ENCODE assay signal across 10 cellular contexts in the genomic region with DNA sequence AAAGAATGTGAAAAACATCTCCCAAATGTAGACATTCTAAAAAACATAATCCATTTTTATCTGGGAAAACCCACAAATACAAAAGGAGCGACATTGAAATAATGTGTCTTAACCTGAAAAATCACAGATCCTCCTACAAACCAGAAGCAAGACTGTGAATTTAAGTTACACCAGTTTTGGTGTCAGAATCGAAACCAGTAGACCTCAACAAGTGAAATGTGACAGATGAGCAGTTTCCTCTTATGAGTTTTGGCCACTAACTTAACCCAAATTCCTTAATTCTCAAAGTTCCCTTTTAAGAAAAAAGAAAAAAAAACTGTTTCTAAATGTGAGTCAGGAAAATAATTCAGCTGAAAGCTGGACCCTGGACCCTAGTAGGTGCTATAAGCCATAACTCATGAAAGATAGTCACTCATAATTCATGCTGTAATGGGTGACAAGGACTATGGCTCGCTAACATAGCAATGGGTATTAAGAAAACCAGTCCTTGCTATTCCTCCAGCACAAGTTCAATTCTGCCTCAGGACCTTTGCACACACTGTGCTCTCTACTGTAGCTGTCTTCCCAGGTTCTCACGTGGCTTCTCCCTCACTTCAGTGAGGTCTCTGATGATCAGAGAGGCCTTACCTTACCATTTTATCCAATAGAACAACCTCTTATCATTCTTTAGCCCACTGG. TPM values are rescaled to one million over a fixed set of nuclear protein-coding genes. Genes with fewer than 3 reads are reported as not detected.
DNase-seq lines count a peak whose midpoint lies in the region; ATAC-seq and TF ChIP-seq lines count a peak whose summit lies in the region.
"Had no signal": no experiment of that assay in that cellular context is flagged by ENCODE, and none has a peak within 500 bp of the region (broad histone marks: within the 10 kb centered on the region; RNA-seq: fewer than 3 reads in every experiment).

No MANE protein-coding gene starts in this region.

- H3K36me3 ChIP-seq in BLaER1 (no peaks in the 10 kb centered on the region), Karpas-422 (ENCODE audit: insufficient read depth, low read length) (no peaks in the 10 kb centered on the region), ascending aorta (no peaks in the 10 kb centered on the region), neural progenitor cell (no peaks in the 10 kb centered on the region)
- H3K36me3 ChIP-seq: uterus had no signal

- no peak for TF ChIP-seq CTCF in ascending aorta (IDR thresholded peaks at IDR 0.05)
- no peak for TF ChIP-seq CTCF in neural progenitor cell (IDR thresholded peaks at IDR 0.05)
- TF ChIP-seq CTCF in GM10248 (IDR thresholded peaks at IDR 0.05; ENCODE audit: control extremely low read depth, extremely low read depth, low read depth, missing control alignments): no peak

- no peaks in the 10 kb centered on the region for H3F3A ChIP-seq in neural progenitor cell (ENCODE audit: low read depth)

- DNase-seq in Karpas-422: peak; percentile 24
- DNase-seq in ascending aorta (ENCODE audit: low spot score in 2 of 2): no peak
- DNase-seq in neural progenitor cell (ENCODE audit: low spot score): no peak
- DNase-seq in A172 (ENCODE audit: low spot score): no peak
- no peak for DNase-seq in GM10248 (ENCODE audit: extremely low spot score)
- DNase-seq: NCI-H1694 treated with DMSO at 0.1 percent for 48 hours, uterus had no signal

- intact Hi-C loops in ascending aorta (cut with DNase I): no loop called here

- H3K4me3 Mint-ChIP-seq in neural progenitor cell: no peak overlapping the region

- H3K9me3 Mint-ChIP-seq in neural progenitor cell: no peaks in the 10 kb centered on the region

- H2AFZ ChIP-seq in Karpas-422 (ENCODE audit: low read length): no peak overlapping the region
- no peak overlapping the region for H2AFZ ChIP-seq in neural progenitor cell (replicated peaks)

- no peak overlapping the region for H3K27ac ChIP-seq in BLaER1
- H3K27ac ChIP-seq in Karpas-422 (ENCODE audit: low read length): no peak overlapping the region
- no peak overlapping the region for H3K27ac ChIP-seq in ascending aorta
- H3K27ac ChIP-seq in neural progenitor cell: no peak overlapping the region
- H3K27ac ChIP-seq: uterus had no signal

- H3K9ac ChIP-seq in BLaER1: no peak overlapping the region
- H3K9ac ChIP-seq in Karpas-422 (ENCODE audit: low read length): no peak overlapping the region
- H3K9ac ChIP-seq in neural progenitor cell: no peak overlapping the region

- peaks cover 4% of the 10 kb centered on the region for H3K4me1 Mint-ChIP-seq in neural progenitor cell

- H3K4me3 ChIP-seq in BLaER1 (no peak overlapping the region), Karpas-422 (ENCODE audit: low read length) (no peak overlapping the region), ascending aorta (no peak overlapping the region), neural progenitor cell (no peak overlapping the region)
- H3K4me3 ChIP-seq: uterus had no signal

- no peaks in the 10 kb centered on the region for H4K20me1 ChIP-seq in BLaER1
- H4K20me1 ChIP-seq in Karpas-422 (ENCODE audit: insufficient read depth, low read depth, low read length): no peaks in the 10 kb centered on the region
- H4K20me1 ChIP-seq in neural progenitor cell (ENCODE audit: low read depth): no peaks in the 10 kb centered on the region

- no peak overlapping the region for H3K27ac Mint-ChIP-seq in neural progenitor cell

- CTCF ChIA-PET in GM10248 (lab: Yijun Ruan, JAX): interaction anchor here (1.1 to 2.0 kb wide), 2 partner anchors 9 to 13 kb away, joined by 3 to 4 read pairs; no protein-coding TSS in a partner anchor

- no peaks in the 10 kb centered on the region for H3K79me2 ChIP-seq in Karpas-422 (ENCODE audit: low read length)
- no peaks in the 10 kb centered on the region for H3K79me2 ChIP-seq in neural progenitor cell (ENCODE audit: low read depth)

- H3K36me3 Mint-ChIP-seq in neural progenitor cell: no peaks in the 10 kb centered on the region

- no peaks in the 10 kb centered on the region for H3K27me3 Mint-ChIP-seq in neural progenitor cell (ENCODE audit: insufficient read depth, low read depth)

- H3K9me3 ChIP-seq in BLaER1 (no peaks in the 10 kb centered on the region), Karpas-422 (ENCODE audit: low read length) (no peaks in the 10 kb centered on the region), ascending aorta (no peaks in the 10 kb centered on the region), neural progenitor cell (ENCODE audit: low read depth) (no peaks in the 10 kb centered on the region)
- H3K9me3 ChIP-seq: uterus had no signal

- H3K27me3 ChIP-seq in BLaER1: no peaks in the 10 kb centered on the region
- no peaks in the 10 kb centered on the region for H3K27me3 ChIP-seq in Karpas-422 (ENCODE audit: low read length)
- no peaks in the 10 kb centered on the region for H3K27me3 ChIP-seq in ascending aorta
- no peaks in the 10 kb centered on the region for H3K27me3 ChIP-seq in neural progenitor cell
- H3K27me3 ChIP-seq: uterus had no signal

- H3K4me2 ChIP-seq in BLaER1 (peak overlapping the region; percentile 56), Karpas-422 (ENCODE audit: low read depth, low read length, poor library complexity, severe bottlenecking) (no peak overlapping the region), neural progenitor cell (no peak overlapping the region)

- peaks cover 27% of the 10 kb centered on the region for H3K4me1 ChIP-seq in BLaER1
- peaks cover 7% of the 10 kb centered on the region; the same call in 1 of the 2 replicates for H3K4me1 ChIP-seq in Karpas-422 (ENCODE audit: low read length)
- peaks cover 0 to 10% of the 10 kb centered on the region in 2 donors for H3K4me1 ChIP-seq in ascending aorta
- H3K4me1 ChIP-seq in neural progenitor cell: no peaks in the 10 kb centered on the region

- ATAC-seq in GM19328 (IDR thresholded peaks at IDR 0.05; ENCODE audit: unreplicated experiment) (peak; percentile 78), HG02763 (IDR thresholded peaks at IDR 0.05; ENCODE audit: unreplicated experiment) (peak; percentile 83)

- POLR2A ChIA-PET in GM10248 (lab: Yijun Ruan, JAX): no interaction called here

- no peaks in the 10 kb centered on the region for H3K9me2 ChIP-seq in Karpas-422 (replicated peaks; ENCODE audit: insufficient read depth, low read length)

RNA-seq across cellular contexts. Expression of a gene that starts 9.0 kb away (rescaled TPM):
- not detected in 2 replicates for total RNA-seq in Karpas-422 (2014; rRNA removed; shearing (Covaris generic); ENCODE audit: low replicate concordance)
- 24.7 TPM for total RNA-seq in ascending aorta
- total RNA-seq in neural progenitor cell (ENCODE audit: low replicate concordance): 1.1 and 1.2 TPM in 2 replicates
- total RNA-seq in A172 (2014; rRNA removed; shearing (Covaris generic)): not detected in 2 replicates

Comparison
In these comparisons a context has a peak if more than half of its experiments do, and no peak if none do; other contexts are left out.
1. RNA of a gene that starts 9.0 kb away (total RNA-seq): 24.7 TPM in ascending aorta (single experiment); 1.1 to 1.2 TPM in neural progenitor cell, not detected in Karpas-422 and not detected in A172; every median in the first group is over 10 times any median in the second.